In the genomic region with DNA sequence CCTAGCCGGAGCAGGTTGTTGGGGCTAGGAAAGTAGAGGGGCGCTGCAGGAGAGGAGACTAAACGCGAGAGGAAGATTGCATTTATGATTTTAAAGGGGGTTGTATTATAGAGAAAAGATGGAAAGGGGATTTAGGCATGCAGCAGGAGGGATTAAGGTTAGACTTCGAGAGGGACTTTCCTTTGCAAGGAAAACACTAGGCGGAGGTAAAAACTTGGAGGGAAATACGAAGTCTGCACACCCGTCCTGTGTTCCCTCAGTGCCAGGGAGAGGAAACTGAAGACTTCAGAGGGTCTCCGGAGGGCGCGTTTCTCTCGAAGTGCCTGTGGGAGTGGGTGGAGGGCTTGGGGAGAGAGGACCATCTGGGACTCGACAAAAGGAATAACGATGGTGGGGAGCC, we compare ENCODE assay signal across 1 cellular context.
TF ChIP-seq lines count a peak whose summit lies in the region.

No MANE protein-coding gene starts in this region.

TF ChIP-seq in HEK293, 187 proteins besides CTCF, POLR2A, EP300 and RAD21 (continued from another document):
- TF ChIP-seq, protein P1, sequence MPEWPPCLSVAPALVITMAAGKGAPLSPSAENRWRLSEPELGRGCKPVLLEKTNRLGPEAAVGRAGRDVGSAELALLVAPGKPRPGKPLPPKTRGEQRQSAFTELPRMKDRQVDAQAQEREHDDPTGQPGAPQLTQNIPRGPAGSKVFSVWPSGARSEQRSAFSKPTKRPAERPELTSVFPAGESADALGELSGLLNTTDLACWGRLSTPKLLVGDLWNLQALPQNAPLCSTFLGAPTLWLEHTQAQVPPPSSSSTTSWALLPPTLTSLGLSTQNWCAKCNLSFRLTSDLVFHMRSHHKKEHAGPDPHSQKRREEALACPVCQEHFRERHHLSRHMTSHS (tag by site-specific recombination; IDR thresholded peaks at IDR 0.05), result no peak
- no peak for TF ChIP-seq KLF1 (tag by site-specific recombination; IDR thresholded peaks at IDR 0.05)
- TF ChIP-seq, protein P2, sequence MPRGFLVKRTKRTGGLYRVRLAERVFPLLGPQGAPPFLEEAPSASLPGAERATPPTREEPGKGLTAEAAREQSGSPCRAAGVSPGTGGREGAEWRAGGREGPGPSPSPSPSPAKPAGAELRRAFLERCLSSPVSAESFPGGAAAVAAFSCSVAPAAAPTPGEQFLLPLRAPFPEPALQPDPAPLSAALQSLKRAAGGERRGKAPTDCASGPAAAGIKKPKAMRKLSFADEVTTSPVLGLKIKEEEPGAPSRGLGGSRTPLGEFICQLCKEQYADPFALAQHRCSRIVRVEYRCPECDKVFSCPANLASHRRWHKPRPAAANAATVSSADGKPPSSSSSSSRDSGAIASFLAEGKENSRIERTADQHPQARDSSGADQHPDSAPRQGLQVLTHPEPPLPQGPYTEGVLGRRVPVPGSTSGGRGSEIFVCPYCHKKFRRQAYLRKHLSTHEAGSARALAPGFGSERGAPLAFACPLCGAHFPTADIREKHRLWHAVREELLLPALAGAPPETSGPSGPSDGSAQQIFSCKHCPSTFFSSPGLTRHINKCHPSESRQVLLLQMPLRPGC (tag by site-specific recombination; IDR thresholded peaks at IDR 0.05), result no peak
- TF ChIP-seq, protein P3, sequence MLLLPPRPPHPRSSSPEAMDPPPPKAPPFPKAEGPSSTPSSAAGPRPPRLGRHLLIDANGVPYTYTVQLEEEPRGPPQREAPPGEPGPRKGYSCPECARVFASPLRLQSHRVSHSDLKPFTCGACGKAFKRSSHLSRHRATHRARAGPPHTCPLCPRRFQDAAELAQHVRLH (tag by site-specific recombination; IDR thresholded peaks at IDR 0.05), result peak; percentile 56; the same call in 1 of the 2 replicates
- TF ChIP-seq, protein P4, sequence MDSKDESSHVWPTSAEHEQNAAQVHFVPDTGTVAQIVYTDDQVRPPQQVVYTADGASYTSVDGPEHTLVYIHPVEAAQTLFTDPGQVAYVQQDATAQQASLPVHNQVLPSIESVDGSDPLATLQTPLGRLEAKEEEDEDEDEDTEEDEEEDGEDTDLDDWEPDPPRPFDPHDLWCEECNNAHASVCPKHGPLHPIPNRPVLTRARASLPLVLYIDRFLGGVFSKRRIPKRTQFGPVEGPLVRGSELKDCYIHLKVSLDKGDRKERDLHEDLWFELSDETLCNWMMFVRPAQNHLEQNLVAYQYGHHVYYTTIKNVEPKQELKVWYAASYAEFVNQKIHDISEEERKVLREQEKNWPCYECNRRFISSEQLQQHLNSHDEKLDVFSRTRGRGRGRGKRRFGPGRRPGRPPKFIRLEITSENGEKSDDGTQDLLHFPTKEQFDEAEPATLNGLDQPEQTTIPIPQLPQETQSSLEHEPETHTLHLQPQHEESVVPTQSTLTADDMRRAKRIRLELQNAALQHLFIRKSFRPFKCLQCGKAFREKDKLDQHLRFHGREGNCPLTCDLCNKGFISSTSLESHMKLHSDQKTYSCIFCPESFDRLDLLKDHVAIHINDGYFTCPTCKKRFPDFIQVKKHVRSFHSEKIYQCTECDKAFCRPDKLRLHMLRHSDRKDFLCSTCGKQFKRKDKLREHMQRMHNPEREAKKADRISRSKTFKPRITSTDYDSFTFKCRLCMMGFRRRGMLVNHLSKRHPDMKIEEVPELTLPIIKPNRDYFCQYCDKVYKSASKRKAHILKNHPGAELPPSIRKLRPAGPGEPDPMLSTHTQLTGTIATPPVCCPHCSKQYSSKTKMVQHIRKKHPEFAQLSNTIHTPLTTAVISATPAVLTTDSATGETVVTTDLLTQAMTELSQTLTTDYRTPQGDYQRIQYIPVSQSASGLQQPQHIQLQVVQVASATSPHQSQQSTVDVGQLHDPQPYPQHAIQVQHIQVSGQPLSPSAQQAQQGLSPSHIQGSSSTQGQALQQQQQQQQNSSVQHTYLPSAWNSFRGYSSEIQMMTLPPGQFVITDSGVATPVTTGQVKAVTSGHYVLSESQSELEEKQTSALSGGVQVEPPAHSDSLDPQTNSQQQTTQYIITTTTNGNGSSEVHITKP (tag by site-specific recombination; IDR thresholded peaks at IDR 0.05), result peak; percentile 35; the same call in 1 of the 2 replicates
- TF ChIP-seq, protein P5, sequence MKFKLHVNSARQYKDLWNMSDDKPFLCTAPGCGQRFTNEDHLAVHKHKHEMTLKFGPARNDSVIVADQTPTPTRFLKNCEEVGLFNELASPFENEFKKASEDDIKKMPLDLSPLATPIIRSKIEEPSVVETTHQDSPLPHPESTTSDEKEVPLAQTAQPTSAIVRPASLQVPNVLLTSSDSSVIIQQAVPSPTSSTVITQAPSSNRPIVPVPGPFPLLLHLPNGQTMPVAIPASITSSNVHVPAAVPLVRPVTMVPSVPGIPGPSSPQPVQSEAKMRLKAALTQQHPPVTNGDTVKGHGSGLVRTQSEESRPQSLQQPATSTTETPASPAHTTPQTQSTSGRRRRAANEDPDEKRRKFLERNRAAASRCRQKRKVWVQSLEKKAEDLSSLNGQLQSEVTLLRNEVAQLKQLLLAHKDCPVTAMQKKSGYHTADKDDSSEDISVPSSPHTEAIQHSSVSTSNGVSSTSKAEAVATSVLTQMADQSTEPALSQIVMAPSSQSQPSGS (tag by site-specific recombination; IDR thresholded peaks at IDR 0.05; ENCODE audit: low read depth), result no peak
- peak; percentile 93 for TF ChIP-seq MZF1 (tag by site-specific recombination; IDR thresholded peaks at IDR 0.05; ENCODE audit: borderline replicate concordance)
- TF ChIP-seq, protein P6, sequence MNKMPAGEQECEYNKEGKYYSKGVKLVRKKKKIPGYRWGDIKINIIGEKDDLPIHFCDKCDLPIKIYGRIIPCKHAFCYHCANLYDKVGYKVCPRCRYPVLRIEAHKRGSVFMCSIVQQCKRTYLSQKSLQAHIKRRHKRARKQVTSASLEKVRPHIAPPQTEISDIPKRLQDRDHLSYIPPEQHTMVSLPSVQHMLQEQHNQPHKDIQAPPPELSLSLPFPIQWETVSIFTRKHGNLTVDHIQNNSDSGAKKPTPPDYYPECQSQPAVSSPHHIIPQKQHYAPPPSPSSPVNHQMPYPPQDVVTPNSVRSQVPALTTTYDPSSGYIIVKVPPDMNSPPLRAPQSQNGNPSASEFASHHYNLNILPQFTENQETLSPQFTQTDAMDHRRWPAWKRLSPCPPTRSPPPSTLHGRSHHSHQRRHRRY (tag by site-specific recombination; IDR thresholded peaks at IDR 0.05), result no peak
- no peak for TF ChIP-seq ZNF24 (tag by site-specific recombination; IDR thresholded peaks at IDR 0.05)
- TF ChIP-seq TRIM28 (IDR thresholded peaks at IDR 0.05; ENCODE audit: borderline replicate concordance, low read length), result no peak
- TF ChIP-seq ZNF514 (tag by site-specific recombination; IDR thresholded peaks at IDR 0.05), result no peak
- TF ChIP-seq, protein P7, sequence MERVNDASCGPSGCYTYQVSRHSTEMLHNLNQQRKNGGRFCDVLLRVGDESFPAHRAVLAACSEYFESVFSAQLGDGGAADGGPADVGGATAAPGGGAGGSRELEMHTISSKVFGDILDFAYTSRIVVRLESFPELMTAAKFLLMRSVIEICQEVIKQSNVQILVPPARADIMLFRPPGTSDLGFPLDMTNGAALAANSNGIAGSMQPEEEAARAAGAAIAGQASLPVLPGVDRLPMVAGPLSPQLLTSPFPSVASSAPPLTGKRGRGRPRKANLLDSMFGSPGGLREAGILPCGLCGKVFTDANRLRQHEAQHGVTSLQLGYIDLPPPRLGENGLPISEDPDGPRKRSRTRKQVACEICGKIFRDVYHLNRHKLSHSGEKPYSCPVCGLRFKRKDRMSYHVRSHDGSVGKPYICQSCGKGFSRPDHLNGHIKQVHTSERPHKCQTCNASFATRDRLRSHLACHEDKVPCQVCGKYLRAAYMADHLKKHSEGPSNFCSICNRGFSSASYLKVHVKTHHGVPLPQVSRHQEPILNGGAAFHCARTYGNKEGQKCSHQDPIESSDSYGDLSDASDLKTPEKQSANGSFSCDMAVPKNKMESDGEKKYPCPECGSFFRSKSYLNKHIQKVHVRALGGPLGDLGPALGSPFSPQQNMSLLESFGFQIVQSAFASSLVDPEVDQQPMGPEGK (tag by site-specific recombination; IDR thresholded peaks at IDR 0.05), result 0 out of 2 replicates have a peak, but pooled peaks have one; percentile 9
- TF ChIP-seq ZNF23 (tag by site-specific recombination; IDR thresholded peaks at IDR 0.05; ENCODE audit: borderline replicate concordance), result no peak
- peak; percentile 57; the same call in 1 of the 2 replicates for TF ChIP-seq KLF7 (tag by site-specific recombination; IDR thresholded peaks at IDR 0.05; ENCODE audit: borderline replicate concordance)
- no peak for TF ChIP-seq ZNF16 (tag by site-specific recombination; IDR thresholded peaks at IDR 0.05; ENCODE audit: low read depth)
TF ChIP-seq in HEK293: peak in this region for 8.
